In genomic region chr17:50174444-50174843, GRCh38 we compare ENCODE assay signal across 24 cellular contexts. TPM values are rescaled to one million over a fixed set of nuclear protein-coding genes. Genes with fewer than 3 reads are reported as not detected.
DNase-seq lines count a peak whose midpoint lies in the region; ATAC-seq, FAIRE-seq and TF ChIP-seq lines count a peak whose summit lies in the region.
"Had no signal": no experiment of that assay in that cellular context is flagged by ENCODE, and none has a peak within 500 bp of the region (broad histone marks: within the 10 kb centered on the region; RNA-seq: fewer than 3 reads in every experiment).

No MANE protein-coding gene starts in this region.

- H4K20me1 ChIP-seq in GM23338 (replicated peaks; ENCODE audit: insufficient read depth): no peaks in the 10 kb centered on the region

- peaks cover 22% of the 10 kb centered on the region for H3K4me1 Mint-ChIP-seq in GM23338

- H2AFZ ChIP-seq in GM23338: no peak overlapping the region

- H3F3A ChIP-seq in GM23338 (replicated peaks; ENCODE audit: low read depth): 0 out of 2 replicates have a peak, but pooled peaks cover 8% of the 10 kb centered on the region

- H3K27me3 ChIP-seq in tibial nerve: no peaks in the 10 kb centered on the region
- no peaks in the 10 kb centered on the region for H3K27me3 ChIP-seq in GM23338 (ENCODE audit: insufficient read depth)

- no peak for TF ChIP-seq EP300 in tibial nerve (IDR thresholded peaks at IDR 0.05)

- H3K4me2 ChIP-seq in GM23338: no peak overlapping the region
- H3K4me2 ChIP-seq: smooth muscle cell had no signal

- no peak overlapping the region for H3K27ac ChIP-seq in kidney (ENCODE audit: low read depth in 2 of 2, low read length in 2 of 2)
- peak overlapping the region in 3 of 4 donors; percentile 65 to 89 (median 85) for H3K27ac ChIP-seq in tibial nerve
- no peak overlapping the region for H3K27ac ChIP-seq in GM23338 (ENCODE audit: low read depth)

- H3K36me3 Mint-ChIP-seq in GM23338 (ENCODE audit: low read depth): no peaks in the 10 kb centered on the region; the same call in 2 of the 3 replicates
- H3K36me3 Mint-ChIP-seq: activated naive CD4-positive, alpha-beta T cell treated with anti-CD3 and anti-CD28 coated beads, Interleukin-2, amount 50 U/mL, for 24 hours; natural killer cell treated with Interleukin-12 subunit alpha and Interleukin-12 subunit beta and Interleukin-15 and Interleukin-18, amount 100 ng/mL, for 72 hours had no signal

- peak; percentile 22 for DNase-seq in Right ventricle myocardium inferior (ENCODE audit: missing footprints)
- no peak for DNase-seq in left ventricle myocardium superior
- DNase-seq in kidney: peak; percentile 10
- DNase-seq in tibial nerve (ENCODE audit: low spot score in 2 of 2): no peak
- DNase-seq in GM23338 (ENCODE audit: low spot score): no peak
- DNase-seq: 8988T; activated T-cell treated with anti-CD3 and anti-CD28 coated beads, Interleukin-2, amount 50 U/mL, for 72 hours; Caco-2; KG1; mesendoderm; MV-4-11; NCI-H1694 treated with DMSO at 0.1 percent for 48 hours; NCI-H446; NK-92 treated with Interleukin-12 subunit alpha and Interleukin-12 subunit beta, amount 100 ng/mL, for 24 hours; stimulated activated CD4-positive, alpha-beta T cell treated with anti-CD3 and anti-CD28 coated beads, Interleukin-4, amount 100 ng/mL, for 24 hours had no signal

- no peak overlapping the region for H3K9ac ChIP-seq in kidney (ENCODE audit: low read length in 2 of 2)

- no peak overlapping the region for H3K4me3 ChIP-seq in kidney (ENCODE audit: low read length in 2 of 2)
- H3K4me3 ChIP-seq in tibial nerve: no peak overlapping the region
- no peak overlapping the region for H3K4me3 ChIP-seq in GM23338
- H3K4me3 ChIP-seq: smooth muscle cell had no signal

- ATAC-seq in Right ventricle myocardium inferior (no peak), left ventricle myocardium superior (no peak), GM23338 (no peak), GM19455 (IDR thresholded peaks at IDR 0.05; ENCODE audit: unreplicated experiment) (no peak)
- ATAC-seq: activated CD4-positive, CD25-positive, alpha-beta regulatory T cell treated with anti-CD3 and anti-CD28 coated beads, Interleukin-2, amount 50 U/mL, for 24 hours; activated T-cell treated with anti-CD3 and anti-CD28 coated beads, Interleukin-2, amount 50 U/mL, for 72 hours; natural killer cell treated with Interleukin-12 subunit alpha and Interleukin-12 subunit beta and Interleukin-15 and Interleukin-18, amount 100 ng/mL, for 72 hours had no signal

- H3K9me2 ChIP-seq in GM23338 (ENCODE audit: insufficient read depth): no peaks in the 10 kb centered on the region

- no peak for TF ChIP-seq POLR2A in tibial nerve (IDR thresholded peaks at IDR 0.05)

- H3K79me2 ChIP-seq in GM23338 (replicated peaks; ENCODE audit: insufficient read depth): no peaks in the 10 kb centered on the region

- intact Hi-C loops in Right ventricle myocardium inferior (cut with DNase I): no loop called here
- intact Hi-C loops in left ventricle myocardium superior (cut with micrococcal nuclease): no loop called here
- intact Hi-C loops in kidney (cut with DNase I): no loop called here

- WGBS in tibial nerve, 2 donors: 78 to 82% methylated on average over 6 of the region's 6 CpGs

- H3K4me3 Mint-ChIP-seq in GM23338: no peak overlapping the region
- H3K4me3 Mint-ChIP-seq: activated naive CD4-positive, alpha-beta T cell treated with anti-CD3 and anti-CD28 coated beads, Interleukin-2, amount 50 U/mL, for 24 hours; activated T-cell treated with anti-CD3 and anti-CD28 coated beads, Interleukin-2, amount 50 U/mL, for 72 hours; natural killer cell treated with Interleukin-12 subunit alpha and Interleukin-12 subunit beta and Interleukin-15 and Interleukin-18, amount 100 ng/mL, for 72 hours had no signal

- no peak for FAIRE-seq in kidney (lab: Jason Lieb, UNC)
- FAIRE-seq: colon had no signal

- H3K27me3 Mint-ChIP-seq in GM23338 (ENCODE audit: insufficient read depth, low read depth, poor library complexity): peaks cover 11% of the 10 kb centered on the region
- H3K27me3 Mint-ChIP-seq: activated naive CD4-positive, alpha-beta T cell treated with anti-CD3 and anti-CD28 coated beads, Interleukin-2, amount 50 U/mL, for 24 hours had no signal

- no peak for TF ChIP-seq CTCF in kidney (IDR thresholded peaks at IDR 0.05; ENCODE audit: borderline replicate concordance, extremely low read depth, insufficient read depth)
- TF ChIP-seq CTCF in tibial nerve (IDR thresholded peaks at IDR 0.05): no peak
- TF ChIP-seq CTCF in GM23338 (conservative IDR thresholded peaks at IDR 0.05; ENCODE audit: low read depth in 2 of 2): no peak

- no peaks in the 10 kb centered on the region for H3K36me3 ChIP-seq in kidney (ENCODE audit: control insufficient read depth in 1 of 2, insufficient read depth in 2 of 2, low read length in 2 of 2)
- H3K36me3 ChIP-seq in tibial nerve: peaks cover 0 to 12% (median 0%) of the 10 kb centered on the region in 3 donors
- H3K36me3 ChIP-seq in GM23338 (ENCODE audit: insufficient read depth): no peaks in the 10 kb centered on the region

- no peaks in the 10 kb centered on the region for H3K9me3 Mint-ChIP-seq in GM23338
- H3K9me3 Mint-ChIP-seq: activated naive CD4-positive, alpha-beta T cell treated with anti-CD3 and anti-CD28 coated beads, Interleukin-2, amount 50 U/mL, for 24 hours; activated T-cell treated with anti-CD3 and anti-CD28 coated beads, Interleukin-2, amount 50 U/mL, for 72 hours; natural killer cell treated with Interleukin-12 subunit alpha and Interleukin-12 subunit beta and Interleukin-15 and Interleukin-18, amount 100 ng/mL, for 72 hours had no signal

- H3K9me3 ChIP-seq in kidney (ENCODE audit: control insufficient read depth in 1 of 2, low read length in 2 of 2): no peaks in the 10 kb centered on the region
- no peaks in the 10 kb centered on the region for H3K9me3 ChIP-seq in tibial nerve
- H3K9me3 ChIP-seq: Caco-2 had no signal

- H3K4me1 ChIP-seq in kidney (ENCODE audit: control insufficient read depth in 1 of 2, insufficient read depth in 1 of 2, low read depth in 1 of 2, low read length in 2 of 2): peaks cover 12 to 19% of the 10 kb centered on the region in 2 donors
- peaks cover 0 to 61% (median 23%) of the 10 kb centered on the region in 4 donors for H3K4me1 ChIP-seq in tibial nerve
- peaks cover 11% of the 10 kb centered on the region for H3K4me1 ChIP-seq in GM23338 (ENCODE audit: insufficient read depth)

- no peak overlapping the region for H3K27ac Mint-ChIP-seq in GM23338
- H3K27ac Mint-ChIP-seq: activated naive CD4-positive, alpha-beta T cell treated with anti-CD3 and anti-CD28 coated beads, Interleukin-2, amount 50 U/mL, for 24 hours; activated T-cell treated with anti-CD3 and anti-CD28 coated beads, Interleukin-2, amount 50 U/mL, for 72 hours; natural killer cell treated with Interleukin-12 subunit alpha and Interleukin-12 subunit beta and Interleukin-15 and Interleukin-18, amount 100 ng/mL, for 72 hours; progenitor cell of endocrine pancreas had no signal

TF ChIP-seq in GM23338, 12 proteins besides CTCF, POLR2A, EP300 and RAD21 (continues in another document):
- TF ChIP-seq ETS1 (IDR thresholded peaks at IDR 0.05) (no peak), POLR2AphosphoS5 (IDR thresholded peaks at IDR 0.05; ENCODE audit: low read depth) (no peak), STAT1 (IDR thresholded peaks at IDR 0.05; ENCODE audit: unreplicated experiment) (no peak), EZH2 (IDR thresholded peaks at IDR 0.05; ENCODE audit: low read depth, unreplicated experiment) (no peak), NANOG (IDR thresholded peaks at IDR 0.05; ENCODE audit: borderline replicate concordance) (no peak), JUNB (IDR thresholded peaks at IDR 0.05; ENCODE audit: unreplicated experiment) (no peak)

RNA-seq across cellular contexts. Expression of gene SGCA, which starts 8.6 kb away (rescaled TPM):
- total RNA-seq in Right ventricle myocardium inferior (151 TPM), left ventricle myocardium superior (155 TPM), kidney (4.2 TPM), tibial nerve (1 to 10 TPM; 1.8 to 7.8 (median 4.9) TPM)
- polyA plus RNA-seq in kidney (ENCODE audit: insufficient read depth, low read depth, low replicate concordance) (5.5 TPM), GM23338 (2016; fragmentation: Nextera tagmentation; extraction: Ambion mirVana) (0.19 TPM in 1 of 2 replicates, not detected in the other)
- total RNA-seq in GM23338 (2014; rRNA removed; shearing (Covaris generic)): not detected in 2 replicates
- total RNA-seq: Caco-2, kidney epithelial cell, progenitor cell of endocrine pancreas, RPMI7951, smooth muscle cell had no signal

RNA-seq across cellular contexts. Expression of gene PPP1R9B, which starts 24.0 kb away (rescaled TPM):
- total RNA-seq in Right ventricle myocardium inferior (38.4 TPM), left ventricle myocardium superior (37.6 TPM), kidney (64.4 TPM), tibial nerve (10 to 100 TPM; 28.4 to 54.9 (median 36.9) TPM)
- polyA plus RNA-seq in kidney (ENCODE audit: insufficient read depth, low read depth, low replicate concordance) (17.1 TPM), GM23338 (2016; fragmentation: Nextera tagmentation; extraction: Ambion mirVana) (1.9 and 2.1 TPM in 2 replicates)
- 10.1 and 10.5 TPM in 2 replicates for total RNA-seq in GM23338 (2014; rRNA removed; shearing (Covaris generic))

RNA-seq across cellular contexts. Expression of gene COL1A1, which starts 27.0 kb away (rescaled TPM):
- 28.2 TPM for total RNA-seq in Right ventricle myocardium inferior
- total RNA-seq in left ventricle myocardium superior: 26.8 TPM
- total RNA-seq in kidney: 142 TPM
- 9.2 TPM for polyA plus RNA-seq in kidney (ENCODE audit: insufficient read depth, low read depth, low replicate concordance)
- 100 to 1,000 TPM in 1 of 4 donors, 10 to 100 TPM in 3; 31.5 to 185 (median 73.0) TPM for total RNA-seq in tibial nerve
- total RNA-seq in GM23338 (2014; rRNA removed; shearing (Covaris generic)): 27.9 and 34.3 TPM in 2 replicates
- 21.2 and 22.4 TPM in 2 replicates for polyA plus RNA-seq in GM23338 (2016; fragmentation: Nextera tagmentation; extraction: Ambion mirVana)

RNA-seq across cellular contexts. Expression of gene SAMD14, which starts 44.5 kb away (rescaled TPM):
- total RNA-seq in Right ventricle myocardium inferior: 1.7 TPM
- total RNA-seq in left ventricle myocardium superior: 1.2 TPM
- total RNA-seq in kidney: 5.0 TPM
- polyA plus RNA-seq in kidney (ENCODE audit: insufficient read depth, low read depth, low replicate concordance): 3.7 TPM
- 1 to 10 TPM in 2 of 4 donors, under 1 TPM in 2; 0.63 to 1.5 (median 1.1) TPM for total RNA-seq in tibial nerve
- 1.3 and 4.7 TPM in 2 replicates for total RNA-seq in GM23338 (2014; rRNA removed; shearing (Covaris generic))
- 0.70 and 0.97 TPM in 2 replicates for polyA plus RNA-seq in GM23338 (2016; fragmentation: Nextera tagmentation; extraction: Ambion mirVana)

Comparison
In these comparisons a context has a peak if more than half of its experiments do, and no peak if none do; other contexts are left out.
1. DNase-seq: peak in Right ventricle myocardium inferior (single experiment) and kidney (single experiment); none in left ventricle myocardium superior (single experiment), tibial nerve (0 of 2) and GM23338 (single experiment).
2. H3K27ac ChIP-seq: peak in tibial nerve (3 of 4); none in kidney (0 of 2) and GM23338 (single experiment).
3. RNA of gene SGCA, which starts 8.6 kb away (total RNA-seq): 155 TPM in left ventricle myocardium superior (single experiment) and 151 TPM in Right ventricle myocardium inferior (single experiment); 1.8 to 7.8 TPM in tibial nerve, 4.2 TPM in kidney (single experiment) and not detected in GM23338; every median in the first group is over 10 times any median in the second.